1 cellular context compared by ENCODE assay signal in genomic region chr20:20083796-20084195, GRCh38.
TF ChIP-seq lines count a peak whose summit lies in the region.

No MANE protein-coding gene starts in this region.

TF ChIP-seq in K562, 482 proteins besides CTCF, POLR2A, EP300 and RAD21:
- TF ChIP-seq CAMTA2 (CRISPR knock-in tag; conservative IDR thresholded peaks at IDR 0.05) (no peak), YY1 (IDR thresholded peaks at IDR 0.05; ENCODE audit: borderline replicate concordance in 1 of 3, control insufficient read depth in 1 of 3, extremely low read depth in 1 of 3, insufficient read depth in 3 of 3, insufficient read length in 1 of 3, insufficient replicate concordance in 2 of 3, low read depth in 1 of 3, low read length in 2 of 3) (no peak), SUPT5H (IDR thresholded peaks at IDR 0.05) (no peak), SAFB (IDR thresholded peaks at IDR 0.05; ENCODE audit: borderline replicate concordance, low read depth, low read length) (no peak), ZZZ3 (IDR thresholded peaks at IDR 0.05) (no peak), HDAC3 (IDR thresholded peaks at IDR 0.05; ENCODE audit: borderline replicate concordance, partially characterized antibody) (no peak), NELFE (IDR thresholded peaks at IDR 0.05; ENCODE audit: insufficient read depth, insufficient read length) (no peak), SAFB2 (IDR thresholded peaks at IDR 0.05; ENCODE audit: borderline replicate concordance, low read depth, low read length, severe bottlenecking) (no peak), NCOA1 (IDR thresholded peaks at IDR 0.05; ENCODE audit: low read depth) (no peak), ZNF212 (CRISPR knock-in tag; IDR thresholded peaks at IDR 0.05) (no peak), MTA1 (IDR thresholded peaks at IDR 0.05; ENCODE audit: borderline replicate concordance) (no peak), SRSF1 (IDR thresholded peaks at IDR 0.05; ENCODE audit: low read depth, low read length) (no peak), ATF1 (CRISPR knock-in tag; IDR thresholded peaks at IDR 0.05) (no peak), ATF1 (tag; IDR thresholded peaks at IDR 0.05) (no peak), ZNF146 (CRISPR knock-in tag; IDR thresholded peaks at IDR 0.05; ENCODE audit: unreplicated experiment) (no peak), PTRF (tag; IDR thresholded peaks at IDR 0.05) (no peak), TRIM25 (IDR thresholded peaks at IDR 0.05; ENCODE audit: borderline replicate concordance) (no peak), CBX3 (IDR thresholded peaks at IDR 0.05; ENCODE audit: borderline replicate concordance in 1 of 2, low read length in 2 of 2) (no peak)
- TF ChIP-seq, protein P1, sequence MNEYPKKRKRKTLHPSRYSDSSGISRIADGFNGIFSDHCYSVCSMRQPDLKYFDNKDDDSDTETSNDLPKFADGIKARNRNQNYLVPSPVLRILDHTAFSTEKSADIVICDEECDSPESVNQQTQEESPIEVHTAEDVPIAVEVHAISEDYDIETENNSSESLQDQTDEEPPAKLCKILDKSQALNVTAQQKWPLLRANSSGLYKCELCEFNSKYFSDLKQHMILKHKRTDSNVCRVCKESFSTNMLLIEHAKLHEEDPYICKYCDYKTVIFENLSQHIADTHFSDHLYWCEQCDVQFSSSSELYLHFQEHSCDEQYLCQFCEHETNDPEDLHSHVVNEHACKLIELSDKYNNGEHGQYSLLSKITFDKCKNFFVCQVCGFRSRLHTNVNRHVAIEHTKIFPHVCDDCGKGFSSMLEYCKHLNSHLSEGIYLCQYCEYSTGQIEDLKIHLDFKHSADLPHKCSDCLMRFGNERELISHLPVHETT (CRISPR knock-in tag; conservative IDR thresholded peaks at IDR 0.05 in 1 of 2, IDR thresholded peaks at IDR 0.05 in 1 of 2), result no peak
